ENCODE assay signal across 10 cellular contexts in the genomic region with DNA sequence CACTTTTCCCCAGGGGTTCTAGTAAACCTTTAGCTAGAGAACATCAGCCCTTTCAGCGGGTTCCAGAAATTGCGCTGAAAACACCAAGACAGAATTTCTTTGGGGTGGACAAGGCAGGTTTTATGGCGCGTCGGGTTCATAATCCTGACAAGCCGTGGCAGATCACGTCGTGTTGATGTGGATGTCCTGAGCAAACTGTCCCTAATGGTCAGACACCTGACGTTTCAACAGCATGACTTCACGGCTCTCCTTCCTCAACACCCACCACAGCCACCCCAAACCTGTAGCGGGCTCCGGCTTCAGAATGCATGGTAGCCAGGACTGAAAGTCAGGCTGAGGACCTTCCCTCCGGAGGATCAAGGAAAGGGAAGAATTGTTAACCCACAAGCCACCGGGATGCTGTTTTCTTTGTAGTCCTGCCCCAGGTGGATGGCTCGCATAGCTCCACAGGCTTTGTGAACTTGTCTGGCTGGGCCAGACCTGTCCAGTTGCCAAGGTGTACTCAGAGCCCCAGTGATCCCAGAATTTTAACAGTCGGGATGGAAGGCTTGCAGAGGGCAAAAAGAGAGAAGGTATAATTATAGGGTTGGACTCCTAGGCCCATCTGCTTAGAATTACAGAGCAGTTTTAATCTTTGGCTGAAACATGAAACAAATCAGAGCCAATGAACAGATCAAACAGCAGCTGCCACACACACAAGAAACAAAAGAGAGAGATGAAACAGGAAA. TPM values are rescaled to one million over a fixed set of nuclear protein-coding genes. Genes with fewer than 3 reads are reported as not detected.
A peak's percentile ranks its signal among the peaks of the same experiment; 100 is the strongest.
DNase-seq lines count a peak whose midpoint lies in the region; ATAC-seq and TF ChIP-seq lines count a peak whose summit lies in the region.
"Had no signal": no experiment of that assay in that cellular context is flagged by ENCODE, and none has a peak within 500 bp of the region (broad histone marks: within the 10 kb centered on the region; RNA-seq: fewer than 3 reads in every experiment).

No MANE protein-coding gene starts in this region.

- H3K27me3 ChIP-seq in endodermal cell (ENCODE audit: control insufficient read depth, insufficient read depth, low read length, poor library complexity, severe bottlenecking) = peaks cover 6% of the 10 kb centered on the region
- H3K27me3 ChIP-seq in neuron (ENCODE audit: insufficient read depth, low read length) = no peaks in the 10 kb centered on the region

- peaks cover 16% of the 10 kb centered on the region for H3K27me3 Mint-ChIP-seq in endodermal cell (ENCODE audit: insufficient read depth)

- no peak for ATAC-seq in GM19452 (IDR thresholded peaks at IDR 0.05; ENCODE audit: unreplicated experiment)
- ATAC-seq in activated naive CD4-positive, alpha-beta T cell treated with anti-CD3 and anti-CD28 coated beads, Interleukin-2, amount 50 U/mL, for 72 hours = no peak

- peak overlapping the region; percentile 66 for H3K4me3 Mint-ChIP-seq in endodermal cell

- DNase-seq in AG09309 (ENCODE audit: low read depth) = no peak
- peak; percentile 37 for DNase-seq in NCI-H2171 (lab: John Stamatoyannopoulos, UW)
- DNase-seq in endodermal cell = peak; percentile 64
- DNase-seq in stimulated activated CD4-positive, alpha-beta T cell treated with anti-CD3 and anti-CD28 coated beads, Interleukin-4, amount 100 ng/mL, for 4 hours = no peak
- DNase-seq in activated effector memory CD4-positive, alpha-beta T cell treated with Interleukin-2 at 50 U/mL for 16 hours = no peak
- DNase-seq in activated naive CD4-positive, alpha-beta T cell treated with anti-CD3 and anti-CD28 coated beads, Interleukin-2, amount 50 U/mL, for 72 hours (ENCODE audit: low spot score in 2 of 2) = no peak
- DNase-seq: DMS153, SHP77 had no signal

- no peak overlapping the region for H2AFZ ChIP-seq in neuron (ENCODE audit: low read depth, low read length)

- TF ChIP-seq CTCF in AG09309 (IDR thresholded peaks at IDR 0.05; ENCODE audit: control insufficient read depth, insufficient read depth, low read depth, low read length, missing control alignments) = no peak
- no peak for TF ChIP-seq CTCF in endodermal cell (conservative IDR thresholded peaks at IDR 0.05)

- no peaks in the 10 kb centered on the region for H3K9me3 Mint-ChIP-seq in endodermal cell
- H3K9me3 Mint-ChIP-seq in activated naive CD4-positive, alpha-beta T cell treated with anti-CD3 and anti-CD28 coated beads, Interleukin-2, amount 50 U/mL, for 72 hours = no peaks in the 10 kb centered on the region

- peak overlapping the region; percentile 74 for H3K27ac Mint-ChIP-seq in endodermal cell
- no peak overlapping the region for H3K27ac Mint-ChIP-seq in activated naive CD4-positive, alpha-beta T cell treated with anti-CD3 and anti-CD28 coated beads, Interleukin-2, amount 50 U/mL, for 72 hours

- H3K4me1 Mint-ChIP-seq in endodermal cell = peaks cover 18% of the 10 kb centered on the region

- 16 to 22% methylated on average over 11 to 16 of the region's 16 CpGs for WGBS in endodermal cell (ENCODE audit: insufficient coverage in 1 of 2, insufficient read length in 1 of 2), 2 experiments

- H3K36me3 ChIP-seq in endodermal cell (ENCODE audit: control insufficient read depth, insufficient read depth, low read length) (no peaks in the 10 kb centered on the region), neuron (ENCODE audit: insufficient read depth, low read length) (no peaks in the 10 kb centered on the region)

- no peak overlapping the region for H3K27ac ChIP-seq in endodermal cell (ENCODE audit: low read depth, low read length)

- H3K9ac ChIP-seq in endodermal cell (ENCODE audit: extremely low read depth, low read length, poor library complexity, severe bottlenecking) = peak overlapping the region; percentile 62

- H3K36me3 Mint-ChIP-seq in endodermal cell (ENCODE audit: low read depth) = no peaks in the 10 kb centered on the region
- no peaks in the 10 kb centered on the region for H3K36me3 Mint-ChIP-seq in activated naive CD4-positive, alpha-beta T cell treated with anti-CD3 and anti-CD28 coated beads, Interleukin-2, amount 50 U/mL, for 72 hours

- H3K9me3 ChIP-seq in endodermal cell (ENCODE audit: control insufficient read depth, low read length) (no peaks in the 10 kb centered on the region), neuron (ENCODE audit: low read length) (no peaks in the 10 kb centered on the region)

- peaks cover 3% of the 10 kb centered on the region for H3K4me1 ChIP-seq in endodermal cell (ENCODE audit: control insufficient read depth, insufficient read depth, low read length)
- H3K4me1 ChIP-seq in neuron (ENCODE audit: insufficient read depth, low read length) = peaks cover 3% of the 10 kb centered on the region

- H3K4me3 ChIP-seq in AG09309 (ENCODE audit: control insufficient read depth, low read depth, low read length) = peak overlapping the region; percentile 45
- peak overlapping the region; percentile 81 for H3K4me3 ChIP-seq in endodermal cell (ENCODE audit: low read length)
- peak overlapping the region; percentile 52 for H3K4me3 ChIP-seq in neuron (ENCODE audit: low read length)

RNA-seq across cellular contexts. Expression of gene APCDD1, which starts 1.5 kb away (rescaled TPM):
- 1 to 10 TPM; 6.5 to 9.0 TPM for total RNA-seq in endodermal cell
- 149 TPM for polyA plus RNA-seq in endodermal cell (2013, experiment 1 of 2)
- polyA plus RNA-seq in endodermal cell (2013, experiment 2 of 2) = 140 TPM
- not detected for total RNA-seq in activated naive CD4-positive, alpha-beta T cell treated with anti-CD3 and anti-CD28 coated beads, Interleukin-2, amount 50 U/mL, for 72 hours

Comparison
In these comparisons a context has a peak if more than half of its experiments do, and no peak if none do; other contexts are left out.
1. DNase-seq: peak in NCI-H2171 (single experiment) and endodermal cell (single experiment); none in AG09309 (single experiment), stimulated activated CD4-positive, alpha-beta T cell treated with anti-CD3 and anti-CD28 coated beads, Interleukin-4, amount 100 ng/mL, for 4 hours (0 of 2), activated effector memory CD4-positive, alpha-beta T cell treated with Interleukin-2 at 50 U/mL for 16 hours (single experiment) and activated naive CD4-positive, alpha-beta T cell treated with anti-CD3 and anti-CD28 coated beads, Interleukin-2, amount 50 U/mL, for 72 hours (0 of 2).
2. RNA of gene APCDD1, which starts 1.5 kb away (total RNA-seq): 6.5 to 9.0 TPM in endodermal cell; not detected in activated naive CD4-positive, alpha-beta T cell treated with anti-CD3 and anti-CD28 coated beads, Interleukin-2, amount 50 U/mL, for 72 hours; every median in the first group is over 4 times any median in the second.
3. Peak in every context shown above with its lines, with median percentiles within 50 percentile points of each other: H3K4me3 ChIP-seq.